8 cellular contexts compared by ENCODE assay signal in the genomic region with DNA sequence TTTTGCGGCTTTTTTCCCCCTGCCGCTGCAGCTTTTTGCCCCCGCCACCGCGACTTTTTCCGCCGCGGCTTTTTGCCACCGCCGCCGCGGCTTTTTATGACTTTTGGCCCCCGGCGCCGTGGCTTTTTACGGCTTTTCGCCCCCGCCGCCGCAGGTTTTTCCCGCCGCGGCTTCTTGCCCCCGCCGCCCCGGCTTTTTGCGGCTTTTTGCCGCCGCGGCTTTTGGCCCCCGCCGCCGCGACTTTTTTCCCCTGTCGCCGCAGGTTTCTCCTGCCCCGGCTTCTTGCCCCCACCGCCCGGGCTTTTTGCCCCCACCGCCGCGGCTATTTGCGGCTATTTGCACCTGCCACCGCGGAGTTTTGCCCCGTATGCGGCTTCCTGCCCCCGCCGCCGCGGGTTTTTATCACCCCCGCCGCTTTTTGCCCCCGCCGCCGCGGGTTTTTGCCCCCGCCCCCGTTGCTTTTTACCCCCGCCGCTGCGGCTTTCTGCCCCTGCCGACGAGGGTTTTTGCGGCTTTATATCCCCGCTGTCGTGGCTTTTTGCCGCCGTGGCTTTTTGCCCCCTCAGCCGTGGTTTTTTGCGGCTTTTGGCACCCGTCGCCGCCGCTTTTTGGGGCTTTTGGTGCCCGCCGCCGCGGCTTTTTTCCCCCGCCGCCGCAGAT.
DNase-seq lines count a peak whose midpoint lies in the region; ATAC-seq, FAIRE-seq and TF ChIP-seq lines count a peak whose summit lies in the region.

No MANE protein-coding gene starts in this region.

- peaks cover 6% of the 10 kb centered on the region for H3K36me3 Mint-ChIP-seq in activated CD8-positive, alpha-beta memory T cell treated with anti-CD3 and anti-CD28 coated beads, Interleukin-2, amount 10 ng/mL, durations not matched to agents 7 days and 5 days
- H3K36me3 Mint-ChIP-seq in astrocyte (ENCODE audit: low read depth, unreplicated experiment) (peaks cover 3% of the 10 kb centered on the region), immature natural killer cell (peaks cover 5 to 7% (median 6%) of the 10 kb centered on the region in 3 donors)

- no peaks in the 10 kb centered on the region for H3K79me2 ChIP-seq in astrocyte (ENCODE audit: insufficient read depth, low read length)

- peaks cover 6% of the 10 kb centered on the region for H3K9me3 Mint-ChIP-seq in activated CD8-positive, alpha-beta memory T cell treated with anti-CD3 and anti-CD28 coated beads, Interleukin-2, amount 10 ng/mL, durations not matched to agents 7 days and 5 days (ENCODE audit: low read depth)
- H3K9me3 Mint-ChIP-seq in astrocyte (ENCODE audit: unreplicated experiment) = peaks cover 9% of the 10 kb centered on the region
- H3K9me3 Mint-ChIP-seq in immature natural killer cell = peaks cover 6 to 14% (median 10%) of the 10 kb centered on the region in 6 donors

- no peaks in the 10 kb centered on the region for H3K36me3 ChIP-seq in astrocyte (ENCODE audit: insufficient read depth, low read length)
- H3K36me3 ChIP-seq in tibial artery = no peaks in the 10 kb centered on the region

- no peak overlapping the region for H3K9ac ChIP-seq in astrocyte (ENCODE audit: low read length)

- no peak for ATAC-seq in activated CD8-positive, alpha-beta memory T cell treated with anti-CD3 and anti-CD28 coated beads, Interleukin-2, amount 10 ng/mL, durations not matched to agents 7 days and 5 days
- no peak for ATAC-seq in HG03025 (IDR thresholded peaks at IDR 0.05; ENCODE audit: low FRiP score, unreplicated experiment)

- H3K27me3 Mint-ChIP-seq in activated CD8-positive, alpha-beta memory T cell treated with anti-CD3 and anti-CD28 coated beads, Interleukin-2, amount 10 ng/mL, durations not matched to agents 7 days and 5 days = peaks cover 15% of the 10 kb centered on the region
- H3K27me3 Mint-ChIP-seq in astrocyte (ENCODE audit: low read depth, unreplicated experiment) (no peaks in the 10 kb centered on the region), immature natural killer cell (ENCODE audit: low read depth in 3 of 3) (peaks cover 7 to 17% (median 17%) of the 10 kb centered on the region in 3 donors)

- no peak overlapping the region for H3K27ac ChIP-seq in astrocyte (ENCODE audit: low read depth, low read length)
- H3K27ac ChIP-seq in tibial artery = no peak overlapping the region

- no peak overlapping the region for H3K4me3 Mint-ChIP-seq in activated CD8-positive, alpha-beta memory T cell treated with anti-CD3 and anti-CD28 coated beads, Interleukin-2, amount 10 ng/mL, durations not matched to agents 7 days and 5 days
- H3K4me3 Mint-ChIP-seq in astrocyte (ENCODE audit: unreplicated experiment) (no peak overlapping the region), immature natural killer cell (no peak overlapping the region)

- H3K27me3 ChIP-seq in astrocyte (ENCODE audit: insufficient read depth, low read length) (peaks cover 5% of the 10 kb centered on the region), tibial artery (peaks cover 5 to 31% of the 10 kb centered on the region in 2 donors)

- H2AFZ ChIP-seq in astrocyte (ENCODE audit: low read depth, low read length) = no peak overlapping the region

- no peaks in the 10 kb centered on the region for H4K20me1 ChIP-seq in astrocyte (ENCODE audit: insufficient read depth, low read length)

- H3K4me2 ChIP-seq in astrocyte (ENCODE audit: low read length) = peak overlapping the region; percentile 68

- CTCF ChIA-PET in activated CD8-positive, alpha-beta memory T cell treated with anti-CD3 and anti-CD28 coated beads, Interleukin-2, amount 10 ng/mL, durations not matched to agents 7 days and 5 days (lab: Charles Lee) = no interaction called here

- H3K4me3 ChIP-seq in astrocyte (ENCODE audit: insufficient read depth, low read depth, low read length) (no peak overlapping the region), tibial artery (peak overlapping the region; percentile 21 to 41)

- peaks cover 2% of the 10 kb centered on the region for H3K4me1 Mint-ChIP-seq in activated CD8-positive, alpha-beta memory T cell treated with anti-CD3 and anti-CD28 coated beads, Interleukin-2, amount 10 ng/mL, durations not matched to agents 7 days and 5 days
- H3K4me1 Mint-ChIP-seq in astrocyte (ENCODE audit: low read depth, unreplicated experiment) = no peaks in the 10 kb centered on the region
- H3K4me1 Mint-ChIP-seq in immature natural killer cell = no peaks in the 10 kb centered on the region

- H3K4me1 ChIP-seq in astrocyte (ENCODE audit: insufficient read depth, low read length) = no peaks in the 10 kb centered on the region
- H3K4me1 ChIP-seq in tibial artery = peaks cover 0 to 14% (median 13%) of the 10 kb centered on the region in 4 donors

- DNase-seq in activated CD8-positive, alpha-beta memory T cell treated with anti-CD3 and anti-CD28 coated beads for 24 hours = peak; percentile 55
- no peak for DNase-seq in activated CD8-positive, alpha-beta memory T cell treated with anti-CD3 and anti-CD28 coated beads, Interleukin-2, amount 10 ng/mL, durations not matched to agents 7 days and 5 days
- DNase-seq in astrocyte (ENCODE audit: low read depth) (no peak), immature natural killer cell (peak in 2 of 3 donors; percentile 6 to 12), tibial artery (peak; percentile 18 to 63), NCI-H1694 treated with DMSO at 0.1 percent for 48 hours (lab: John Stamatoyannopoulos, UW) (no peak), NCI-H526 treated with DMSO at 0.1 percent for 48 hours (lab: John Stamatoyannopoulos, UW) (no peak)

- TF ChIP-seq CTCF in astrocyte (IDR thresholded peaks at IDR 0.05; ENCODE audit: insufficient read depth, low read depth, low read length) (no peak), tibial artery (IDR thresholded peaks at IDR 0.05) (no peak)

- H3K9me3 ChIP-seq in astrocyte (ENCODE audit: insufficient read depth, low read depth, low read length) (peaks cover 3% of the 10 kb centered on the region), tibial artery (no peaks in the 10 kb centered on the region)

- intact Hi-C loops in tibial artery (cut with DNase I; ENCODE audit: low total_unique reads) = no loop called here

- no peak for FAIRE-seq in astrocyte (lab: Jason Lieb, UNC)

- no peak overlapping the region for H3K27ac Mint-ChIP-seq in activated CD8-positive, alpha-beta memory T cell treated with anti-CD3 and anti-CD28 coated beads, Interleukin-2, amount 10 ng/mL, durations not matched to agents 7 days and 5 days
- H3K27ac Mint-ChIP-seq in astrocyte (ENCODE audit: unreplicated experiment) (no peak overlapping the region), immature natural killer cell (no peak overlapping the region)

Comparison
In these comparisons a context has a peak if more than half of its experiments do, and no peak if none do; other contexts are left out.
1. DNase-seq: peak in activated CD8-positive, alpha-beta memory T cell treated with anti-CD3 and anti-CD28 coated beads for 24 hours (single experiment), immature natural killer cell (2 of 3) and tibial artery (2 of 2); none in activated CD8-positive, alpha-beta memory T cell treated with anti-CD3 and anti-CD28 coated beads, Interleukin-2, amount 10 ng/mL, durations not matched to agents 7 days and 5 days (single experiment), astrocyte (single experiment), NCI-H1694 treated with DMSO at 0.1 percent for 48 hours (single experiment) and NCI-H526 treated with DMSO at 0.1 percent for 48 hours (single experiment).